ENCODE assay signal across 11 cellular contexts in the genomic region with DNA sequence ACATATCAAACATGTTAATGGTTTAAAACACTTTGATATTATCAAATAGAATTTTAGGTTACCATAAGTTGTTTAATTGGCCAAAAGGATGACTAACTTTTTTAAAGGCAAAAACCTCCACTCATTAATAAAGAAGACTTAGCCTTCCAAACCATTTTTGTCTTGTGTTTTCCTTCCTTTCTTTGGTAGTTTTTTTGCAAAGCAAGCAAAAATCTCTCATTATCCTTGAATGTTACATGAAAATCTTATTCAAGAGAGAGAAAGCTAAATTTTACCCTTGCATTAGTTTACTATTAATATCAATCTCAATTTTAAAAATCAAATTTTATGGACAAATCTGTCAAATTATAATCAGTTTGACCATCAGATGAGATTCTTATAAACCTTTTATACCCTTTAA.
"Had no signal": no experiment of that assay in that cellular context is flagged by ENCODE, and none has a peak within 500 bp of the region (broad histone marks: within the 10 kb centered on the region; RNA-seq: fewer than 3 reads in every experiment).

No MANE protein-coding gene starts in this region.

- FAIRE-seq: H1, H54 had no signal

- H3K4me3 Mint-ChIP-seq: GM23338, H9, HFFc6 had no signal

- H3K9me3 ChIP-seq: HAP-1 had no signal

- ATAC-seq: GM23338, HCT116 had no signal

- DNase-seq: GM23248, GOT3, H7, H9, HCEC 1CT, HFFc6 had no signal

- H3K27ac Mint-ChIP-seq: GM23338, H9, HFFc6 had no signal

- H3K4me2 ChIP-seq: GM23338 had no signal

- H3K4me1 Mint-ChIP-seq: GM23338, H9 had no signal

- H3K4me1 ChIP-seq: HAP-1 had no signal

- H3K27ac ChIP-seq: GM23248 had no signal

- H3K36me3 ChIP-seq: HAP-1 had no signal

- H3K4me3 ChIP-seq: GM23248, GM23338, HAP-1 had no signal

- H3K9ac ChIP-seq: GM23248 had no signal

- H2AFZ ChIP-seq: GM23248, GM23338 had no signal
